Comparison of ENCODE assay signal across 24 cellular contexts in the genomic region with DNA sequence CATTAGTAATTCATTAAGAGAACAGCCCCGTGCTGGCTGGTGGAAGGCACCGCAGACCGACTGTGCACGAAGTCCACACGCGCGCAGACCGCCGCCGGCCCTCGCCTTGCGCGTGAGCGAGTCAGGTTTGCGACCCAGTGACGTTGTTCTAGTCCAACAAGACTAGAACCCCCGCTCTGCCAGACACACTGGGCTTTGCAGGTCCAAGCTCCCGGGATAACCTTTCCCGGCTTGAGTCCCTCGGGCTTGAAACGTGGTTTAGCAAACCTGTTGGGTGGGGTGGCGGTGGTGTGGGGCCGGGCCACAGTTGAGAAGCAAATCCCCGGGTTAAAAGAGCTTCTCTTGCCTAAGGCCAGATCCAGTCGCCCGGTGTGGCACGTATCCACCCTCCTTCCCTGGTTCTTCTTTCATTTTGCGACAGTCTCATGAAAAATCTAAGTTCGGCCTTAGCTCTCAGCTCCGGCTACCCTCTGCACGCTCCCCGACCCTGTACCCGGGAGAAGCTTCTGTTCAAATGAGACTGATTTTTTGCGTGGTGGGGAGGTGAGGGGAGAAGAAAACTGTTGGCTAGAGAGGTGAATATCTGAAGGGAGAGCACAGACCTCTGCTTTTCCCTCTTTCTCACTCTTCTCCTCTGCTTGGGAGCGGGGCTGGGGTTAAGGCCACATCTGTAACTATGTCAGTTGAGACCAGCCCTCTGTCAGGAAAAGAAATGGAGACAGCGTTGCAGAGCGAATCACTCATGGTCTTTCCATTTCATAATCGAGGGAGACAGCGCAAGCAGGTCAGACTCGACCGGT. TPM values are rescaled to one million over a fixed set of nuclear protein-coding genes. Genes with fewer than 3 reads are reported as not detected.
DNase-seq lines count a peak whose midpoint lies in the region; ATAC-seq and TF ChIP-seq lines count a peak whose summit lies in the region.
"Had no signal": no experiment of that assay in that cellular context is flagged by ENCODE, and none has a peak within 500 bp of the region (broad histone marks: within the 10 kb centered on the region; RNA-seq: fewer than 3 reads in every experiment).

No MANE protein-coding gene starts in this region.

- H3K9me3 Mint-ChIP-seq in CD4-positive, alpha-beta T cell, result no peaks in the 10 kb centered on the region

- POLR2A ChIA-PET in CD4-positive, alpha-beta T cell (lab: Charles Lee), result no interaction called here

- H3K27me3 ChIP-seq in skeletal muscle satellite cell (ENCODE audit: control insufficient read depth, insufficient read depth, low read length), result peaks cover 58% of the 10 kb centered on the region
- H3K27me3 ChIP-seq in CD4-positive, alpha-beta T cell (ENCODE audit: control insufficient read depth, insufficient read depth, low read length), result peaks cover 78% of the 10 kb centered on the region
- no peaks in the 10 kb centered on the region for H3K27me3 ChIP-seq in ovary

- TF ChIP-seq EP300 in ovary (IDR thresholded peaks at IDR 0.05), result no peak

- no peaks in the 10 kb centered on the region for H3K36me3 Mint-ChIP-seq in CD4-positive, alpha-beta T cell (ENCODE audit: low read depth)
- H3K36me3 Mint-ChIP-seq: immature natural killer cell had no signal

- DNase-seq in DMS53 (lab: John Stamatoyannopoulos, UW) (peak; percentile 49), DMS53 treated with DMSO at 0.1 percent for 48 hours (lab: John Stamatoyannopoulos, UW; ENCODE audit: unreplicated experiment) (no peak), ecto neural progenitor cell (ENCODE audit: low spot score) (peak; percentile 54), UCSD-AML1 (lab: John Stamatoyannopoulos, UW; ENCODE audit: unreplicated experiment) (no peak), ovary (no peak)
- DNase-seq in CD4-positive, alpha-beta T cell, result no peak
- DNase-seq: activated CD8-positive, alpha-beta memory T cell treated with anti-CD3 and anti-CD28 coated beads, Interleukin-2, amount 50 U/mL, for 4 hours; activated gamma-delta T cell; anterior cingulate cortex; C1 segment of cervical spinal cord; DMS 273 treated with DMSO at 0.1 percent for 48 hours; immature natural killer cell; left ventricle myocardium superior; small intestine; stimulated activated CD8-positive, alpha-beta memory T cell treated with anti-CD3 and anti-CD28 coated beads, Interleukin-4, amount 100 ng/mL, for 48 hours had no signal

- H3K4me2 ChIP-seq in skeletal muscle satellite cell (ENCODE audit: low read length), result peak overlapping the region; percentile 69

- H3K4me1 ChIP-seq in skeletal muscle satellite cell (ENCODE audit: control insufficient read depth, insufficient read depth, low read length), result peaks cover 34% of the 10 kb centered on the region
- no peaks in the 10 kb centered on the region for H3K4me1 ChIP-seq in ovary (ENCODE audit: insufficient read depth)

- peaks cover 8% of the 10 kb centered on the region for H3K4me1 Mint-ChIP-seq in CD4-positive, alpha-beta T cell (ENCODE audit: low read depth)
- H3K4me1 Mint-ChIP-seq: immature natural killer cell had no signal

- 3 to 4% (median 3%) methylated on average over 41 of the region's 41 CpGs for WGBS in ovary, 3 donors

- no peak overlapping the region for H3K27ac ChIP-seq in CD4-positive, alpha-beta T cell (ENCODE audit: low read depth, low read length)
- H3K27ac ChIP-seq in ovary, result no peak overlapping the region
- H3K27ac ChIP-seq: 22Rv1, SK-N-MC had no signal

- no peak for TF ChIP-seq CTCF in CD4-positive, alpha-beta T cell (IDR thresholded peaks at IDR 0.05)
- no peak for TF ChIP-seq CTCF in ovary (IDR thresholded peaks at IDR 0.05)

- ATAC-seq in CD4-positive, alpha-beta T cell (ENCODE audit: poor library complexity), result no peak
- ATAC-seq: HepG2, left ventricle myocardium superior, Panc1 had no signal

- H3K27ac Mint-ChIP-seq in CD4-positive, alpha-beta T cell, result no peak overlapping the region
- H3K27ac Mint-ChIP-seq: activated CD4-positive, alpha-beta T cell treated with anti-CD3 and anti-CD28 coated beads for 36 hours; immature natural killer cell had no signal

- TF ChIP-seq POLR2A in ovary (IDR thresholded peaks at IDR 0.05), result no peak

- peak overlapping the region; percentile 80 for H3K4me3 ChIP-seq in iPS-18c (ENCODE audit: insufficient read depth, low read depth, low read length)
- H3K4me3 ChIP-seq in skeletal muscle satellite cell (ENCODE audit: low read length), result peak overlapping the region; percentile 86
- H3K4me3 ChIP-seq in ovary, result no peak overlapping the region
- H3K4me3 ChIP-seq: SK-N-MC had no signal

- no peak overlapping the region for H3K4me3 Mint-ChIP-seq in CD4-positive, alpha-beta T cell
- H3K4me3 Mint-ChIP-seq: activated CD4-positive, alpha-beta T cell treated with anti-CD3 and anti-CD28 coated beads for 36 hours; immature natural killer cell had no signal

- CTCF ChIA-PET in CD4-positive, alpha-beta T cell (lab: Charles Lee), result no interaction called here

- H3K9ac ChIP-seq in skeletal muscle satellite cell (ENCODE audit: low read depth, low read length), result peak overlapping the region; percentile 90

- intact Hi-C loops in CD4-positive, alpha-beta T cell (cut with DNase I, micrococcal nuclease), result no loop called here
- intact Hi-C loops in ovary (cut with DNase I), result no loop called here

- H3K9me3 ChIP-seq in iPS-18c (ENCODE audit: control insufficient read depth, insufficient read depth, low read length) (no peaks in the 10 kb centered on the region), skeletal muscle satellite cell (replicated peaks; ENCODE audit: low read length) (no peaks in the 10 kb centered on the region), ovary (peaks cover 0 to 14% of the 10 kb centered on the region in 2 donors)
- H3K9me3 ChIP-seq in CD4-positive, alpha-beta T cell (ENCODE audit: control insufficient read depth, low read length), result no peaks in the 10 kb centered on the region

- peaks cover 89% of the 10 kb centered on the region for H3K27me3 Mint-ChIP-seq in CD4-positive, alpha-beta T cell

- H3K36me3 ChIP-seq in skeletal muscle satellite cell (ENCODE audit: insufficient read depth, low read length) (no peaks in the 10 kb centered on the region), ovary (no peaks in the 10 kb centered on the region)

RNA-seq across cellular contexts. Expression of a gene that starts 11.1 kb away (rescaled TPM):
- total RNA-seq in skeletal muscle satellite cell (2012; rRNA removed), result not detected in 2 replicates
- not detected for total RNA-seq in CD4-positive, alpha-beta T cell
- total RNA-seq in ovary, result not detected
- under 1 TPM in 1 of 2 donors, not detected in 1; 0.01 TPM for polyA plus RNA-seq in ovary
- total RNA-seq: fibroblast of villous mesenchyme, HepG2, left ventricle myocardium superior, MCF 10A had no signal
- polyA plus RNA-seq: HepG2, immature natural killer cell, small intestine had no signal

Comparison
In these comparisons a context has a peak if more than half of its experiments do, and no peak if none do; other contexts are left out.
1. DNase-seq: peak in DMS53 (single experiment) and ecto neural progenitor cell (single experiment); none in DMS53 treated with DMSO at 0.1 percent for 48 hours (single experiment), UCSD-AML1 (single experiment), CD4-positive, alpha-beta T cell (0 of 10) and ovary (0 of 5).